19 cellular contexts compared by ENCODE assay signal in genomic region chr19:58510084-58510862, GRCh38. TPM values are rescaled to one million over a fixed set of nuclear protein-coding genes. Genes with fewer than 3 reads are reported as not detected.
DNase-seq lines count a peak whose midpoint lies in the region; ATAC-seq and TF ChIP-seq lines count a peak whose summit lies in the region.
"Had no signal": no experiment of that assay in that cellular context is flagged by ENCODE, and none has a peak within 500 bp of the region (broad histone marks: within the 10 kb centered on the region; RNA-seq: fewer than 3 reads in every experiment).

No MANE protein-coding gene starts in this region.

- peaks cover 12% of the 10 kb centered on the region for H3K9me3 Mint-ChIP-seq in Caco-2 (ENCODE audit: unreplicated experiment)
- H3K9me3 Mint-ChIP-seq in activated T-helper 17 cell treated with anti-CD3 and anti-CD28 coated beads, Interleukin-2, amount 50 U/mL, for 72 hours, result peaks cover 3% of the 10 kb centered on the region
- peaks cover 18% of the 10 kb centered on the region for H3K9me3 Mint-ChIP-seq in nephron progenitor cell

- WGBS in SK-N-SH (ENCODE audit: low lambda C conversion rate), result 84% methylated on average over 7 of the region's 8 CpGs

- POLR2A ChIA-PET in Caco-2 (lab: Charles Lee) (interaction anchor here (0.7 kb wide), 1 partner anchor 139 kb away, joined by 4 read pairs; no protein-coding TSS in a partner anchor), SK-N-SH (lab: Yijun Ruan, JAX) (no interaction called here)

- no peak overlapping the region for H2AFZ ChIP-seq in SK-N-SH (ENCODE audit: low read depth)

- H3K9me3 ChIP-seq in Caco-2 (peaks cover 11% of the 10 kb centered on the region; the same call in 1 of the 2 replicates), SK-N-SH (no peaks in the 10 kb centered on the region)

- no peaks in the 10 kb centered on the region for H4K20me1 ChIP-seq in SK-N-SH (ENCODE audit: insufficient read depth)

- H3K4me2 ChIP-seq in SK-N-SH, result no peak overlapping the region
- H3K4me2 ChIP-seq: KMS-11 had no signal

- no peak for TF ChIP-seq RAD21 in SK-N-SH (IDR thresholded peaks at IDR 0.05; ENCODE audit: low read length)

- intact Hi-C loops in Caco-2 (cut with micrococcal nuclease; ENCODE audit: unreplicated experiment), result no loop called here

- H3K36me3 Mint-ChIP-seq in Caco-2 (ENCODE audit: insufficient read depth, unreplicated experiment) (peaks cover 45% of the 10 kb centered on the region), nephron progenitor cell (ENCODE audit: low read depth) (peaks cover 22% of the 10 kb centered on the region)
- H3K36me3 Mint-ChIP-seq in activated T-helper 17 cell treated with anti-CD3 and anti-CD28 coated beads, Interleukin-2, amount 50 U/mL, for 72 hours (ENCODE audit: low read depth), result peaks cover 8% of the 10 kb centered on the region

- H3F3A ChIP-seq in SK-N-SH (replicated peaks; ENCODE audit: insufficient read depth), result peaks cover 4% of the 10 kb centered on the region

- H3K27ac ChIP-seq in SK-N-SH (ENCODE audit: low read depth in 2 of 2, low read length in 1 of 2), result no peak overlapping the region
- H3K27ac ChIP-seq: KMS-11, RWPE1 had no signal

- no peaks in the 10 kb centered on the region for H3K9me2 ChIP-seq in SK-N-SH

- no peak for TF ChIP-seq EP300 in SK-N-SH (IDR thresholded peaks at IDR 0.05; ENCODE audit: borderline replicate concordance in 1 of 2, low read depth in 1 of 2, low read length in 1 of 2)

- H3K4me1 Mint-ChIP-seq in Caco-2 (ENCODE audit: low read depth, unreplicated experiment) (peaks cover 7% of the 10 kb centered on the region), nephron progenitor cell (peaks cover 24% of the 10 kb centered on the region)
- peaks cover under 1% of the 10 kb centered on the region for H3K4me1 Mint-ChIP-seq in activated T-helper 17 cell treated with anti-CD3 and anti-CD28 coated beads, Interleukin-2, amount 50 U/mL, for 72 hours

- no peak for DNase-seq in Caco-2
- no peak for DNase-seq in nephron progenitor cell
- no peak for DNase-seq in cerebellum (ENCODE audit: low spot score)
- DNase-seq in SK-N-SH, result no peak
- DNase-seq: ACHN; AML-193; CD4-positive, CD25-positive, alpha-beta regulatory T cell; EL; GOT3; NCI-H1048; NCI-H1436 treated with DMSO at 0.1 percent for 48 hours; NCI-H2029 treated with DMSO at 0.1 percent for 48 hours; NCI-H2171 treated with DMSO at 0.1 percent for 48 hours; NCI-H446 treated with DMSO at 0.1 percent for 48 hours; NCI-H774; PC-3 had no signal

- ATAC-seq in activated T-helper 17 cell treated with anti-CD3 and anti-CD28 coated beads, Interleukin-2, amount 50 U/mL, for 72 hours (replicated peaks), result no peak
- ATAC-seq: PC-3 had no signal

- H3K9ac ChIP-seq in SK-N-SH, result no peak overlapping the region
- H3K9ac ChIP-seq: KMS-11 had no signal

- H3K4me1 ChIP-seq in Caco-2 (no peaks in the 10 kb centered on the region), SK-N-SH (ENCODE audit: control insufficient read depth in 1 of 2, insufficient read depth in 2 of 2, low read depth in 1 of 2, low read length in 1 of 2) (peaks cover 0 to 10% of the 10 kb centered on the region in 2 experiments; a peak in 1 of 4 replicates)

- CTCF ChIA-PET in Caco-2 (lab: Charles Lee) (no interaction called here), SK-N-SH (lab: Yijun Ruan, JAX) (interaction anchor here (6.9 kb wide), 1 partner anchor 9 kb away, joined by 30 read pairs; the partner anchor contains the start of gene ZBTB45)

- H3K4me3 Mint-ChIP-seq in Caco-2 (ENCODE audit: unreplicated experiment), result no peak overlapping the region
- H3K4me3 Mint-ChIP-seq in activated T-helper 17 cell treated with anti-CD3 and anti-CD28 coated beads, Interleukin-2, amount 50 U/mL, for 72 hours, result no peak overlapping the region
- no peak overlapping the region for H3K4me3 Mint-ChIP-seq in nephron progenitor cell

- no peak for TF ChIP-seq CTCF in Caco-2 (IDR thresholded peaks at IDR 0.05; ENCODE audit: insufficient read depth in 1 of 2, low read depth in 1 of 2, low read length in 1 of 2, severe bottlenecking in 1 of 2, unreplicated experiment in 1 of 2)
- TF ChIP-seq CTCF in nephron progenitor cell (IDR thresholded peaks at IDR 0.05), result no peak
- no peak for TF ChIP-seq CTCF in SK-N-SH (IDR thresholded peaks at IDR 0.05)

- H3K36me3 ChIP-seq in Caco-2 (ENCODE audit: control insufficient read depth, insufficient read depth, low read length) (no peaks in the 10 kb centered on the region), SK-N-SH (replicated peaks in 1 of 2; ENCODE audit: control insufficient read depth in 1 of 2, insufficient read depth in 2 of 2, low read length in 1 of 2) (peaks cover 6 to 9% of the 10 kb centered on the region in 2 experiments)

- no peaks in the 10 kb centered on the region for H3K27me3 ChIP-seq in Caco-2 (replicated peaks; ENCODE audit: control insufficient read depth, insufficient read depth, low read length)
- no peaks in the 10 kb centered on the region for H3K27me3 ChIP-seq in SK-N-SH (ENCODE audit: insufficient read depth)

- H3K79me2 ChIP-seq in SK-N-SH (ENCODE audit: insufficient read depth), result peaks cover 18% of the 10 kb centered on the region

- H3K4me3 ChIP-seq in Caco-2 (ENCODE audit: low read depth, low read length) (no peak overlapping the region), SK-N-SH (ENCODE audit: low read depth in 2 of 2, low read length in 1 of 2) (no peak overlapping the region)

- H3K27ac Mint-ChIP-seq in Caco-2 (ENCODE audit: unreplicated experiment) (no peak overlapping the region), nephron progenitor cell (peak overlapping the region; percentile 58)
- peak overlapping the region; percentile 41 for H3K27ac Mint-ChIP-seq in activated T-helper 17 cell treated with anti-CD3 and anti-CD28 coated beads, Interleukin-2, amount 50 U/mL, for 72 hours
- H3K27ac Mint-ChIP-seq: CD4-positive, CD25-positive, alpha-beta regulatory T cell had no signal

- TSS peak; percentile 9 for BruUV-seq in Caco-2 (replicated peaks; lab: Mats Ljungman, UMichigan)

- no peaks in the 10 kb centered on the region for H3K27me3 Mint-ChIP-seq in Caco-2 (ENCODE audit: insufficient read depth, unreplicated experiment)
- H3K27me3 Mint-ChIP-seq in activated T-helper 17 cell treated with anti-CD3 and anti-CD28 coated beads, Interleukin-2, amount 50 U/mL, for 72 hours, result no peaks in the 10 kb centered on the region
- H3K27me3 Mint-ChIP-seq in nephron progenitor cell (ENCODE audit: low read depth, poor library complexity), result peaks cover 6% of the 10 kb centered on the region
- H3K27me3 Mint-ChIP-seq: CD4-positive, CD25-positive, alpha-beta regulatory T cell had no signal

TF ChIP-seq in SK-N-SH, 30 proteins besides CTCF, POLR2A, EP300 and RAD21 (continues in another document):
- TF ChIP-seq USF2 (IDR thresholded peaks at IDR 0.05; ENCODE audit: borderline replicate concordance, low read depth, low read length) (no peak), RFX5 (IDR thresholded peaks at IDR 0.05; ENCODE audit: low read length) (no peak), RXRA (IDR thresholded peaks at IDR 0.05; ENCODE audit: borderline replicate concordance, low read depth) (no peak)

RNA-seq across cellular contexts. Expression of gene SLC27A5, which starts 1.5 kb away (rescaled TPM):
- 10.3 and 12.5 TPM in 2 replicates for total RNA-seq in Caco-2 (2022)
- 10 to 100 TPM; 14.4 to 15.6 TPM for total RNA-seq in activated T-helper 17 cell treated with anti-CD3 and anti-CD28 coated beads, Interleukin-2, amount 50 U/mL, for 72 hours
- total RNA-seq in cerebellum, result 6.8 TPM
- 50.5 and 57.3 TPM in 2 replicates for polyA plus RNA-seq in SK-N-SH (2012; rRNA removed)
- polyA plus RNA-seq in SK-N-SH (2012; cell fraction: cytosol; rRNA removed), result 29.2 and 41.8 TPM in 2 replicates
- 24.0 and 40.3 TPM in 2 replicates for polyA plus RNA-seq in SK-N-SH (2012; cell fraction: nucleus; rRNA removed)

RNA-seq across cellular contexts. Expression of gene ZBTB45, which starts 9.3 kb away (rescaled TPM):
- total RNA-seq in Caco-2 (2022), result 14.6 and 14.8 TPM in 2 replicates
- total RNA-seq in activated T-helper 17 cell treated with anti-CD3 and anti-CD28 coated beads, Interleukin-2, amount 50 U/mL, for 72 hours, result 10 to 100 TPM; 11.0 to 14.3 TPM
- 7.5 TPM for total RNA-seq in cerebellum
- polyA plus RNA-seq in SK-N-SH (2012; rRNA removed), result 7.9 and 11.3 TPM in 2 replicates
- 4.4 and 6.0 TPM in 2 replicates for polyA plus RNA-seq in SK-N-SH (2012; cell fraction: cytosol; rRNA removed)
- polyA plus RNA-seq in SK-N-SH (2012; cell fraction: nucleus; rRNA removed), result 21.0 and 30.6 TPM in 2 replicates

RNA-seq across cellular contexts. Expression of gene TRIM28, which starts 33.6 kb away (rescaled TPM):
- 837 and 863 TPM in 2 replicates for total RNA-seq in Caco-2 (2022)
- total RNA-seq in activated T-helper 17 cell treated with anti-CD3 and anti-CD28 coated beads, Interleukin-2, amount 50 U/mL, for 72 hours, result 100 to 1,000 TPM; 336 to 455 TPM
- 207 TPM for total RNA-seq in cerebellum
- 321 and 594 TPM in 2 replicates for polyA plus RNA-seq in SK-N-SH (2012; rRNA removed)
- 191 and 231 TPM in 2 replicates for polyA plus RNA-seq in SK-N-SH (2012; cell fraction: cytosol; rRNA removed)
- polyA plus RNA-seq in SK-N-SH (2012; cell fraction: nucleus; rRNA removed), result 1,222 and 1,964 TPM in 2 replicates

RNA-seq across cellular contexts. Expression of gene ZNF446, which starts 34.1 kb away (rescaled TPM):
- total RNA-seq in Caco-2 (2022) (8.6 and 9.7 TPM in 2 replicates), cerebellum (11.5 TPM)
- 1 to 10 TPM; 5.8 to 6.2 TPM for total RNA-seq in activated T-helper 17 cell treated with anti-CD3 and anti-CD28 coated beads, Interleukin-2, amount 50 U/mL, for 72 hours
- polyA plus RNA-seq in SK-N-SH (2012; rRNA removed), result 6.9 and 7.0 TPM in 2 replicates
- polyA plus RNA-seq in SK-N-SH (2012; cell fraction: cytosol; rRNA removed), result 2.3 and 4.2 TPM in 2 replicates
- polyA plus RNA-seq in SK-N-SH (2012; cell fraction: nucleus; rRNA removed), result 22.6 and 27.0 TPM in 2 replicates

RNA-seq across cellular contexts. Expression of gene ZNF324, which starts 43.4 kb away (rescaled TPM):
- total RNA-seq in Caco-2 (2022), result 9.8 and 10.6 TPM in 2 replicates
- 1 to 10 TPM; 7.3 to 7.6 TPM for total RNA-seq in activated T-helper 17 cell treated with anti-CD3 and anti-CD28 coated beads, Interleukin-2, amount 50 U/mL, for 72 hours
- total RNA-seq in cerebellum, result 22.6 TPM
- polyA plus RNA-seq in SK-N-SH (2012; rRNA removed), result 5.6 and 6.0 TPM in 2 replicates
- polyA plus RNA-seq in SK-N-SH (2012; cell fraction: cytosol; rRNA removed), result 2.2 and 3.8 TPM in 2 replicates
- 11.5 and 12.0 TPM in 2 replicates for polyA plus RNA-seq in SK-N-SH (2012; cell fraction: nucleus; rRNA removed)
